Comparison of ENCODE assay signal across 16 cellular contexts in the genomic region with DNA sequence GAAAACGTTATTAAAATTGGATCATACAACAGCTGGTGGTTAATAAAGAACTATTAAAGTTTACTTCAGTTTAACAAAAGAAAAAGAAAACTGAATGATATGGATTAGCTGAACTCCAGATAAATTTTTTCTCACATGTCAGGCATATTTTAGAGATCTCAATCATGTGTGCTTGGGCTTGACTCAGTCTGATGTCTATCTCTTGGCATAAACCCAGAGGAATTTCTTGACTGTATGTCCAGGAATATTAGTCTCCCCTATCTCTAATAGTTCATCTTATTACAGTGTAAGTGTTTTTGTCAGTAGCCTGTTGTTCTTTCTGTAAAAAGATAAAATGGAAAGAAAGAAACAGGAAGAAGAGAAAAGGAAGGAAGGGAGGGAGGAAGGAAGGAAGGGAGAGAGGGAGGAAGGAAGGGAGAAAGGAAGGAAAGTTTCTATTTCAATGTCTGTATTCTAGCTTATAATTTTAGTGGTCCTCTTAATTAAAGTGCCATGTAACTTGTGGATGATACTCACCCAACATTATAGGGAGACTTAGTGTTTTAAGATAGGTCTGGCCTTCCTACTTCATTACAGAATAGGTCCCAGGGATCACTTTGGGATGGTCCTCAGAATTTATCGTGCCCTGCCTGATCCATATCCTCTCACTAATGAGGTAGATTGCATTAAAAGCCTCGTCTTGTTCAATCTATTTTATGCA.
DNase-seq lines count a peak whose midpoint lies in the region; FAIRE-seq and TF ChIP-seq lines count a peak whose summit lies in the region.
"Had no signal": no experiment of that assay in that cellular context is flagged by ENCODE, and none has a peak within 500 bp of the region (broad histone marks: within the 10 kb centered on the region; RNA-seq: fewer than 3 reads in every experiment).

No MANE protein-coding gene starts in this region.

- H3K4me1 ChIP-seq in HEK293 (ENCODE audit: control insufficient read depth, insufficient read depth, low read length) (peaks cover 16% of the 10 kb centered on the region), adipocyte (ENCODE audit: control insufficient read depth, insufficient read depth, low read length) (peaks cover 40% of the 10 kb centered on the region), skeletal muscle tissue (ENCODE audit: control insufficient read depth in 3 of 3, insufficient read depth in 3 of 3, low read length in 3 of 3) (peaks cover 19 to 22% (median 22%) of the 10 kb centered on the region in 3 donors)

- FAIRE-seq in GM12892 (lab: Jason Lieb, UNC) = no peak
- no peak for FAIRE-seq in H54 (lab: Jason Lieb, UNC)
- FAIRE-seq: GM12878, H1 had no signal

- no peak overlapping the region for H3K9ac ChIP-seq in adipocyte (ENCODE audit: low read length)
- H3K9ac ChIP-seq in skeletal muscle tissue (ENCODE audit: low read depth in 1 of 3, low read length in 3 of 3) = no peak overlapping the region

- no peaks in the 10 kb centered on the region for H3K36me3 ChIP-seq in HEK293 (ENCODE audit: control insufficient read depth in 2 of 2, insufficient read depth in 1 of 2, low read length in 2 of 2)
- no peaks in the 10 kb centered on the region for H3K36me3 ChIP-seq in adipocyte (ENCODE audit: control insufficient read depth, insufficient read depth, low read length, severe bottlenecking)
- no peaks in the 10 kb centered on the region for H3K36me3 ChIP-seq in skeletal muscle tissue (ENCODE audit: control insufficient read depth in 3 of 3, insufficient read depth in 3 of 3, low read length in 3 of 3)

- CTCF ChIA-PET in HEK293 (lab: Yijun Ruan, JAX) = interaction anchor here (0.5 kb wide), 1 partner anchor 937 kb away, joined by 3 read pairs; no protein-coding TSS in a partner anchor

- H3K27me3 ChIP-seq in adipocyte (replicated peaks; ENCODE audit: control insufficient read depth, insufficient read depth, low read length) = no peaks in the 10 kb centered on the region
- H3K27me3 ChIP-seq in skeletal muscle tissue (ENCODE audit: control insufficient read depth in 3 of 3, insufficient read depth in 3 of 3, low read length in 3 of 3) = no peaks in the 10 kb centered on the region

- TF ChIP-seq POLR2A in GM12892 (IDR thresholded peaks at IDR 0.05; ENCODE audit: low read depth, low read length) = no peak
- no peak for TF ChIP-seq POLR2A in H54 (IDR thresholded peaks at IDR 0.05; ENCODE audit: low read depth, low read length)

- POLR2A ChIA-PET in HEK293 (lab: Yijun Ruan, JAX) = no interaction called here

- H3K9me3 ChIP-seq in HEK293 (ENCODE audit: control insufficient read depth, insufficient read depth, low read depth, low read length) (no peaks in the 10 kb centered on the region), adipocyte (ENCODE audit: control insufficient read depth, low read length) (peaks cover 4% of the 10 kb centered on the region), skeletal muscle tissue (ENCODE audit: control insufficient read depth in 3 of 3, low read length in 3 of 3) (no peaks in the 10 kb centered on the region)

- TF ChIP-seq CTCF in HEK293 (tag by site-specific recombination; IDR thresholded peaks at IDR 0.05) = no peak

- peak; percentile 48 for DNase-seq in adipocyte (ENCODE audit: low read depth)
- DNase-seq in iris pigment epithelial cell (ENCODE audit: low read depth) = peak; percentile 86
- no peak for DNase-seq in GM12892 (ENCODE audit: insufficient read length)
- no peak for DNase-seq in H54 (ENCODE audit: insufficient read length, low spot score)
- no peak for DNase-seq in activated CD4-positive, alpha-beta T cell treated with anti-CD3 and anti-CD28 coated beads, Interleukin-2, amount 50 U/mL, for 1 hour
- DNase-seq: activated CD4-positive, CD25-positive, alpha-beta regulatory T cell; activated effector memory CD4-positive, alpha-beta T cell treated with Interleukin-2 at 50 U/mL for 16 hours; NCI-H2029 treated with DMSO at 0.1 percent for 48 hours; NCI-H774; T-helper 17 cell had no signal

- H3K27ac ChIP-seq in HEK293 (ENCODE audit: extremely low read depth, low read depth, low read length) (no peak overlapping the region), skeletal muscle tissue (ENCODE audit: low read depth, low read length) (peak overlapping the region; percentile 93)
- H3K27ac ChIP-seq: C4-2B, coronary artery had no signal

- H3K4me3 ChIP-seq in HEK293 (ENCODE audit: low read depth, low read length) = no peak overlapping the region
- no peak overlapping the region for H3K4me3 ChIP-seq in adipocyte (ENCODE audit: low read length)
- H3K4me3 ChIP-seq in skeletal muscle tissue (ENCODE audit: low read length in 3 of 3) = no peak overlapping the region
- H3K4me3 ChIP-seq: coronary artery, GM12878 had no signal

TF ChIP-seq in HEK293, 187 proteins besides CTCF, POLR2A, EP300 and RAD21:
- TF ChIP-seq ZNF366 (tag by site-specific recombination; conservative IDR thresholded peaks at IDR 0.05) (peak; percentile 65), ZNF335 (tag by site-specific recombination; conservative IDR thresholded peaks at IDR 0.05) (peak; percentile 48), HOXA7 (CRISPR knock-in tag; IDR thresholded peaks at IDR 0.05; ENCODE audit: borderline replicate concordance) (no peak), PRDM1 (tag by site-specific recombination; IDR thresholded peaks at IDR 0.05) (peak; percentile 44; the same call in 1 of the 2 replicates), ZBTB1 (tag by site-specific recombination; IDR thresholded peaks at IDR 0.05) (no peak)
- TF ChIP-seq, protein P1, sequence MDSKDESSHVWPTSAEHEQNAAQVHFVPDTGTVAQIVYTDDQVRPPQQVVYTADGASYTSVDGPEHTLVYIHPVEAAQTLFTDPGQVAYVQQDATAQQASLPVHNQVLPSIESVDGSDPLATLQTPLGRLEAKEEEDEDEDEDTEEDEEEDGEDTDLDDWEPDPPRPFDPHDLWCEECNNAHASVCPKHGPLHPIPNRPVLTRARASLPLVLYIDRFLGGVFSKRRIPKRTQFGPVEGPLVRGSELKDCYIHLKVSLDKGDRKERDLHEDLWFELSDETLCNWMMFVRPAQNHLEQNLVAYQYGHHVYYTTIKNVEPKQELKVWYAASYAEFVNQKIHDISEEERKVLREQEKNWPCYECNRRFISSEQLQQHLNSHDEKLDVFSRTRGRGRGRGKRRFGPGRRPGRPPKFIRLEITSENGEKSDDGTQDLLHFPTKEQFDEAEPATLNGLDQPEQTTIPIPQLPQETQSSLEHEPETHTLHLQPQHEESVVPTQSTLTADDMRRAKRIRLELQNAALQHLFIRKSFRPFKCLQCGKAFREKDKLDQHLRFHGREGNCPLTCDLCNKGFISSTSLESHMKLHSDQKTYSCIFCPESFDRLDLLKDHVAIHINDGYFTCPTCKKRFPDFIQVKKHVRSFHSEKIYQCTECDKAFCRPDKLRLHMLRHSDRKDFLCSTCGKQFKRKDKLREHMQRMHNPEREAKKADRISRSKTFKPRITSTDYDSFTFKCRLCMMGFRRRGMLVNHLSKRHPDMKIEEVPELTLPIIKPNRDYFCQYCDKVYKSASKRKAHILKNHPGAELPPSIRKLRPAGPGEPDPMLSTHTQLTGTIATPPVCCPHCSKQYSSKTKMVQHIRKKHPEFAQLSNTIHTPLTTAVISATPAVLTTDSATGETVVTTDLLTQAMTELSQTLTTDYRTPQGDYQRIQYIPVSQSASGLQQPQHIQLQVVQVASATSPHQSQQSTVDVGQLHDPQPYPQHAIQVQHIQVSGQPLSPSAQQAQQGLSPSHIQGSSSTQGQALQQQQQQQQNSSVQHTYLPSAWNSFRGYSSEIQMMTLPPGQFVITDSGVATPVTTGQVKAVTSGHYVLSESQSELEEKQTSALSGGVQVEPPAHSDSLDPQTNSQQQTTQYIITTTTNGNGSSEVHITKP (tag by site-specific recombination; IDR thresholded peaks at IDR 0.05) = peak; percentile 59; the same call in 1 of the 2 replicates

Comparison
In these comparisons a context has a peak if more than half of its experiments do, and no peak if none do; other contexts are left out.
1. DNase-seq: peak in adipocyte (single experiment) and iris pigment epithelial cell (single experiment); none in GM12892 (single experiment), H54 (single experiment) and activated CD4-positive, alpha-beta T cell treated with anti-CD3 and anti-CD28 coated beads, Interleukin-2, amount 50 U/mL, for 1 hour (single experiment).